Comparison of ENCODE assay signal across 29 cellular contexts in genomic region chr20:5687884-5688283, GRCh38.
DNase-seq lines count a peak whose midpoint lies in the region; ATAC-seq, FAIRE-seq and TF ChIP-seq lines count a peak whose summit lies in the region.
"Had no signal": no experiment of that assay in that cellular context is flagged by ENCODE, and none has a peak within 500 bp of the region (broad histone marks: within the 10 kb centered on the region; RNA-seq: fewer than 3 reads in every experiment).

No MANE protein-coding gene starts in this region.

- peak overlapping the region in 1 of 11 experiments; percentile 12; a peak in 2 of 22 replicates for H3K9ac ChIP-seq in BLaER1 treated with 17β-estradiol and CSF1 and Interleukin-3, amounts not matched to agents 10 nM and 100 nM

- H4K20me1 ChIP-seq in BLaER1 treated with 17β-estradiol and CSF1 and Interleukin-3, amounts not matched to agents 10 nM and 100 nM = no peaks in the 10 kb centered on the region

- 0 out of 22 replicates have a peak, but pooled peaks cover 0 to under 1% (median 0%) of the 10 kb centered on the region in 11 experiments for H3K9me3 ChIP-seq in BLaER1 treated with 17β-estradiol and CSF1 and Interleukin-3, amounts not matched to agents 10 nM and 100 nM (replicated peaks in 1 of 11)
- H3K9me3 ChIP-seq in heart right ventricle (no peaks in the 10 kb centered on the region), neutrophil (no peaks in the 10 kb centered on the region)
- H3K9me3 ChIP-seq: breast epithelium, gastroesophageal sphincter, suprapubic skin, vagina had no signal

- H3K4me2 ChIP-seq in BLaER1 treated with 17β-estradiol and CSF1 and Interleukin-3, amounts not matched to agents 10 nM and 100 nM = peak overlapping the region; percentile 49 to 83 (median 72)

- peak in 1 of 8 donors; percentile 14 for ATAC-seq in heart right ventricle
- ATAC-seq: activated T-cell treated with anti-CD3 and anti-CD28 coated beads, Interleukin-2, amount 50 U/mL, for 72 hours; GM12878; stimulated activated effector memory CD8-positive, alpha-beta T cell treated with anti-CD3 and anti-CD28 coated beads, Interleukin-12 subunit alpha, Interleukin-12 subunit beta, amount 100 ng/mL, for 72 hours had no signal

- peaks cover 25 to 52% (median 36%) of the 10 kb centered on the region in 10 experiments for H3K4me1 ChIP-seq in BLaER1 treated with 17β-estradiol and CSF1 and Interleukin-3, amounts not matched to agents 10 nM and 100 nM
- H3K4me1 ChIP-seq in heart right ventricle (peaks cover 0 to 27% (median 14%) of the 10 kb centered on the region in 9 donors), neutrophil (ENCODE audit: control insufficient read depth in 1 of 2, insufficient read depth in 1 of 2, low read depth in 1 of 2, low read length in 1 of 2) (peaks cover 59 to 66% of the 10 kb centered on the region in 2 experiments)
- H3K4me1 ChIP-seq: breast epithelium, vagina had no signal

- no peaks in the 10 kb centered on the region for H3K27me3 ChIP-seq in BLaER1 treated with 17β-estradiol and CSF1 and Interleukin-3, amounts not matched to agents 10 nM and 100 nM
- H3K27me3 ChIP-seq in heart right ventricle (no peaks in the 10 kb centered on the region), neutrophil (no peaks in the 10 kb centered on the region)
- H3K27me3 ChIP-seq: breast epithelium, gastroesophageal sphincter, suprapubic skin, vagina had no signal

- H3K36me3 ChIP-seq in BLaER1 treated with 17β-estradiol and CSF1 and Interleukin-3, amounts not matched to agents 10 nM and 100 nM = no peaks in the 10 kb centered on the region
- no peaks in the 10 kb centered on the region for H3K36me3 ChIP-seq in heart right ventricle
- no peaks in the 10 kb centered on the region for H3K36me3 ChIP-seq in neutrophil
- H3K36me3 ChIP-seq: breast epithelium, gastroesophageal sphincter, suprapubic skin, vagina, WERI-Rb-1 had no signal

- intact Hi-C loops in heart right ventricle (cut with DNase I) = no loop called here

- H3K27ac ChIP-seq in BLaER1 treated with 17β-estradiol and CSF1 and Interleukin-3, amounts not matched to agents 10 nM and 100 nM = peak overlapping the region; percentile 4 to 70 (median 36); a peak in 14 of 22 replicates
- H3K27ac ChIP-seq in heart right ventricle (peak overlapping the region in 8 of 10 donors; percentile 15 to 86 (median 61)), neutrophil (peak overlapping the region; percentile 82)
- H3K27ac ChIP-seq: vagina, WERI-Rb-1 had no signal

- no peak for TF ChIP-seq CTCF in NB4 (IDR thresholded peaks at IDR 0.05; ENCODE audit: low read depth, low read length)
- TF ChIP-seq CTCF in heart right ventricle (IDR thresholded peaks at IDR 0.05) = no peak
- no peak for TF ChIP-seq CTCF in neutrophil (IDR thresholded peaks at IDR 0.05)

- 75 to 82% methylated on average over 4 of the region's 4 CpGs for WGBS in heart right ventricle, 2 donors

- TF ChIP-seq POLR2A in NB4 (IDR thresholded peaks at IDR 0.05; ENCODE audit: extremely low read depth, insufficient read length) (no peak), GM12891 (IDR thresholded peaks at IDR 0.05; ENCODE audit: low read depth, low read length) (no peak)

- peak; percentile 22 for DNase-seq in NB4 (ENCODE audit: low read depth)
- no peak for DNase-seq in heart right ventricle
- DNase-seq in NCI-H1105 treated with DMSO at 0.1 percent for 48 hours (lab: John Stamatoyannopoulos, UW) = no peak
- no peak for DNase-seq in anterior cingulate cortex (lab: John Stamatoyannopoulos, UW)
- DNase-seq in GM12891 (ENCODE audit: insufficient read length, low spot score) = no peak
- DNase-seq in KG1 (lab: John Stamatoyannopoulos, UW) = no peak
- DNase-seq: activated CD4-positive, alpha-beta T cell treated with anti-CD3 and anti-CD28 coated beads, Interleukin-2, amount 10 ng/mL, durations not matched to agents 7 days and 5 days; activated naive CD4-positive, alpha-beta T cell treated with Interleukin-2 at 50 U/mL for 16 hours; activated T-cell treated with anti-CD3 and anti-CD28 coated beads, Interleukin-2, amount 50 U/mL, for 72 hours; amniotic stem cell; cortex of kidney; HCEC 1CT; mesendoderm; naive B cell; NCI-H1694; NCI-H2171 treated with DMSO at 0.1 percent for 48 hours; NCI-H524 treated with DMSO at 0.1 percent for 48 hours; stimulated activated CD4-positive, alpha-beta T cell treated with anti-CD3 and anti-CD28 coated beads, Interleukin-2, amount 100 ng/mL, for 48 hours had no signal

- H3K4me3 ChIP-seq in BLaER1 treated with 17β-estradiol and CSF1 and Interleukin-3, amounts not matched to agents 10 nM and 100 nM = no peak overlapping the region
- no peak overlapping the region for H3K4me3 ChIP-seq in NB4 (ENCODE audit: low read depth, low read length)
- H3K4me3 ChIP-seq in heart right ventricle = no peak overlapping the region
- peak overlapping the region; percentile 9 to 31 for H3K4me3 ChIP-seq in neutrophil (ENCODE audit: low read depth in 1 of 2, low read length in 1 of 2)
- H3K4me3 ChIP-seq: breast epithelium, gastroesophageal sphincter, GM12878, suprapubic skin, vagina had no signal

- FAIRE-seq in GM12891 (lab: Jason Lieb, UNC) = no peak
- FAIRE-seq: endometrium, GM12878, keratinocyte had no signal

TF ChIP-seq in GM12891, 5 proteins besides CTCF, POLR2A, EP300 and RAD21:
- no peak for TF ChIP-seq POLR2AphosphoS5 (IDR thresholded peaks at IDR 0.05; ENCODE audit: low read depth, low read length)
- no peak for TF ChIP-seq TAF1 (IDR thresholded peaks at IDR 0.05; ENCODE audit: low read depth, low read length)
- TF ChIP-seq POU2F2 (IDR thresholded peaks at IDR 0.05; ENCODE audit: low read depth, low read length) = no peak

Comparison
In these comparisons a context has a peak if more than half of its experiments do, and no peak if none do; other contexts are left out.
1. H3K4me3 ChIP-seq: peak in neutrophil (2 of 2); none in BLaER1 treated with 17β-estradiol and CSF1 and Interleukin-3, amounts not matched to agents 10 nM and 100 nM (0 of 10), NB4 (single experiment) and heart right ventricle (0 of 10).
2. Peak in every context shown above with its lines, with median percentiles within 50 percentile points of each other: H3K27ac ChIP-seq.